ENCODE assay signal across 1 cellular context in genomic region chr2:237966565-237967462, GRCh38.
TF ChIP-seq lines count a peak whose summit lies in the region.

Gene UBE2F, plus strand, starts transcription at chr2:237967014. Its CDS starts 6,094 bp downstream, at chr2:237973108.

TF ChIP-seq in HepG2, 621 proteins besides CTCF, POLR2A, EP300 and RAD21 (continued from another document):
- peak in 1 of 2 experiments; percentile 70; a peak in 1 of 4 replicates for TF ChIP-seq REST (IDR thresholded peaks at IDR 0.05; ENCODE audit: borderline replicate concordance in 1 of 2, low read depth in 1 of 2, low read length in 2 of 2)
